In genomic region chr1:203026666-203027663, GRCh38 we compare ENCODE assay signal across 2 cellular contexts.
TF ChIP-seq lines count a peak whose summit lies in the region.

No MANE protein-coding gene starts in this region.

TF ChIP-seq in A549, 52 proteins besides CTCF, POLR2A, EP300 and RAD21:
- TF ChIP-seq RNF2 (IDR thresholded peaks at IDR 0.05; ENCODE audit: borderline replicate concordance, low read depth) (no peak), EHMT2 (IDR thresholded peaks at IDR 0.05; ENCODE audit: low read depth) (no peak), NR3C1 (IDR thresholded peaks at IDR 0.05) (no peak), NPAS2 (CRISPR knock-in tag; IDR thresholded peaks at IDR 0.05; ENCODE audit: borderline replicate concordance) (no peak), HEYL (CRISPR knock-in tag; IDR thresholded peaks at IDR 0.05) (no peak), PBX3 (IDR thresholded peaks at IDR 0.05) (no peak), MYC (IDR thresholded peaks at IDR 0.05; ENCODE audit: borderline replicate concordance, low read length) (no peak), MAFK (IDR thresholded peaks at IDR 0.05; ENCODE audit: partially characterized antibody) (no peak), RFX5 (IDR thresholded peaks at IDR 0.05) (no peak), SMC3 (IDR thresholded peaks at IDR 0.05) (no peak), CBX8 (IDR thresholded peaks at IDR 0.05) (no peak), ATOH8 (CRISPR knock-in tag; IDR thresholded peaks at IDR 0.05; ENCODE audit: low read depth) (no peak), FOXS1 (CRISPR knock-in tag; IDR thresholded peaks at IDR 0.05) (no peak), E2F6 (IDR thresholded peaks at IDR 0.05; ENCODE audit: borderline replicate concordance, low read depth) (no peak), USF2 (IDR thresholded peaks at IDR 0.05) (no peak), TFCP2L1 (CRISPR knock-in tag; IDR thresholded peaks at IDR 0.05) (no peak), TP53 (CRISPR knock-in tag; IDR thresholded peaks at IDR 0.05) (no peak), KDM1A (IDR thresholded peaks at IDR 0.05; ENCODE audit: low read depth) (no peak)

TF ChIP-seq in H1, 55 proteins besides CTCF, POLR2A, EP300 and RAD21:
- no peak for TF ChIP-seq KDM1A (IDR thresholded peaks at IDR 0.05; ENCODE audit: borderline replicate concordance, low read length)
- no peak for TF ChIP-seq POU5F1 (IDR thresholded peaks at IDR 0.05; ENCODE audit: low read depth, low read length)
- peak; percentile 77 for TF ChIP-seq ASH2L (IDR thresholded peaks at IDR 0.05; ENCODE audit: low read length)
- TF ChIP-seq KDM4A (IDR thresholded peaks at IDR 0.05; ENCODE audit: low read depth, low read length, severe bottlenecking) = peak; percentile 98
- TF ChIP-seq RBBP5 (IDR thresholded peaks at IDR 0.05; ENCODE audit: borderline replicate concordance, low read depth, low read length) = peak; percentile 65
- no peak for TF ChIP-seq TEAD4 (IDR thresholded peaks at IDR 0.05; ENCODE audit: low read depth, low read length)
- peak; percentile 2; the same call in 1 of the 2 replicates for TF ChIP-seq TAF1 (IDR thresholded peaks at IDR 0.05; ENCODE audit: low read depth, low read length)
